In genomic region chr2:98454500-98455235, GRCh38 we compare ENCODE assay signal across 8 cellular contexts.
A peak's percentile ranks its signal among the peaks of the same experiment; 100 is the strongest.
DNase-seq lines count a peak whose midpoint lies in the region; ATAC-seq lines count a peak whose summit lies in the region.

No MANE protein-coding gene starts in this region.

- peak overlapping the region; percentile 97 for H3K27ac Mint-ChIP-seq in T-helper 2 cell treated with Interferon-gamma antibody and Interleukin-4, amounts not matched to agents 5 μg/mL and 100 μg/mL, for 36 hours

- peak; percentile 55 for ATAC-seq in HG02759 (IDR thresholded peaks at IDR 0.05; ENCODE audit: unreplicated experiment)
- ATAC-seq in HG03571 (IDR thresholded peaks at IDR 0.05; ENCODE audit: unreplicated experiment): no peak
- ATAC-seq in GM18502 (IDR thresholded peaks at IDR 0.05; ENCODE audit: poor library complexity, unreplicated experiment): no peak

- peak overlapping the region; percentile 10 for H3K27ac ChIP-seq in iPS-20b (ENCODE audit: low read length)

- no peaks in the 10 kb centered on the region for H3K27me3 Mint-ChIP-seq in T-helper 2 cell treated with Interferon-gamma antibody and Interleukin-4, amounts not matched to agents 5 μg/mL and 100 μg/mL, for 36 hours (ENCODE audit: low read depth)

- no peaks in the 10 kb centered on the region for H3K27me3 ChIP-seq in iPS-20b (ENCODE audit: insufficient read depth, low read length)

- peaks cover 37% of the 10 kb centered on the region for H3K36me3 Mint-ChIP-seq in T-helper 2 cell treated with Interferon-gamma antibody and Interleukin-4, amounts not matched to agents 5 μg/mL and 100 μg/mL, for 36 hours (ENCODE audit: low read depth)

- DNase-seq in EL: peak; percentile 47
- DNase-seq in T-helper 2 cell treated with Interferon-gamma antibody and Interleukin-4, amounts not matched to agents 5 μg/mL and 100 μg/mL, for 36 hours (ENCODE audit: low spot score): no peak
- no peak for DNase-seq in NCI-H226
- DNase-seq in DMS 273 treated with DMSO at 0.1 percent for 48 hours (lab: John Stamatoyannopoulos, UW): no peak

- peak overlapping the region; percentile 78 for H3K4me3 Mint-ChIP-seq in T-helper 2 cell treated with Interferon-gamma antibody and Interleukin-4, amounts not matched to agents 5 μg/mL and 100 μg/mL, for 36 hours

- H3K9ac ChIP-seq in iPS-20b (ENCODE audit: low read depth, low read length): peak overlapping the region; percentile 52; the same call in 1 of the 2 replicates

- H3K36me3 ChIP-seq in iPS-20b (ENCODE audit: insufficient read depth, low read depth, low read length): 0 out of 2 replicates have a peak, but pooled peaks cover 8% of the 10 kb centered on the region

- H3K9me3 Mint-ChIP-seq in T-helper 2 cell treated with Interferon-gamma antibody and Interleukin-4, amounts not matched to agents 5 μg/mL and 100 μg/mL, for 36 hours: no peaks in the 10 kb centered on the region

- H3K9me3 ChIP-seq in iPS-20b (ENCODE audit: insufficient read depth, low read depth, low read length): no peaks in the 10 kb centered on the region

- H3K4me3 ChIP-seq in iPS-20b (ENCODE audit: low read length): peak overlapping the region; percentile 25; the same call in 1 of the 2 replicates

- peaks cover 89% of the 10 kb centered on the region for H3K4me1 Mint-ChIP-seq in T-helper 2 cell treated with Interferon-gamma antibody and Interleukin-4, amounts not matched to agents 5 μg/mL and 100 μg/mL, for 36 hours (ENCODE audit: low read depth)

- H3K4me1 ChIP-seq in iPS-20b (ENCODE audit: insufficient read depth, low read length): peaks cover 48% of the 10 kb centered on the region; the same call in 1 of the 2 replicates
